Comparison of ENCODE assay signal across 9 cellular contexts in the genomic region with DNA sequence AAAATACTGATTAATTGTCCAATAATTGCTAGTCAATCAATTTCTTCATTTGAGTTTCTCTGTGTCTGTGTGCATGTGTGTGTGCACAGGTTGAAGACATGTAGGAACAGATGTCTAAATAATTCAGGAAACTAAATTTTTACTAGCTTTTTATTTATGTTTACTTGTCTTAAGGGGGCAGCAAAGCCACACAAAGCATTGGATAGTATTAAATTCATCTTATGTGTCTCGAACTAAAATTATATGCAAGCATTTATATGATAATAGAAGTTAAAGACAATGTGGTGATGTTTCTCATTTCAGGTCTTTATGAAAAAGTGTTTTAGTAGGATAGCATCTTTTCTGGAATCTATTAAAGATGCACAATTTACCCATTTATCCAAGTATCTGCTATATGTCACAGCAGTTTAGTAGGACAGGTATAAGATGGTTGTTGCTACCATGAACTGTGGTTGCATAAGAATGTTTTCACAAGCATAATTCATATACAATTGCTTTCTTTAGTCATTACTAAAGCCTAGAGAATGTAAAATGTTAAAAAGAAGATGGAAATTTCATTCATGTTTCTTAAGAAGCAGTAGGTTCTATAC.
A peak's percentile ranks its signal among the peaks of the same experiment; 100 is the strongest.
DNase-seq lines count a peak whose midpoint lies in the region; ATAC-seq and TF ChIP-seq lines count a peak whose summit lies in the region.
"Had no signal": no experiment of that assay in that cellular context is flagged by ENCODE, and none has a peak within 500 bp of the region (broad histone marks: within the 10 kb centered on the region; RNA-seq: fewer than 3 reads in every experiment).

No MANE protein-coding gene starts in this region.

- H3K4me3 ChIP-seq in GM23338 = no peak overlapping the region
- H3K4me3 ChIP-seq in RWPE2 (ENCODE audit: severe bottlenecking) = no peak overlapping the region

- no peaks in the 10 kb centered on the region for H3K79me2 ChIP-seq in GM23338 (replicated peaks; ENCODE audit: insufficient read depth)

- no peaks in the 10 kb centered on the region for H4K20me1 ChIP-seq in GM23338 (replicated peaks; ENCODE audit: insufficient read depth)

- no peaks in the 10 kb centered on the region for H3K9me3 ChIP-seq in RWPE2 (ENCODE audit: severe bottlenecking)

- no peak overlapping the region for H3K4me2 ChIP-seq in GM23338

- H3K4me1 Mint-ChIP-seq in GM23338 = peaks cover 13% of the 10 kb centered on the region
- H3K4me1 Mint-ChIP-seq: activated naive CD8-positive, alpha-beta T cell treated with anti-CD3 and anti-CD28 coated beads, Interleukin-2, amount 10 ng/mL, durations not matched to agents 7 days and 5 days had no signal

- no peaks in the 10 kb centered on the region for H3K9me3 Mint-ChIP-seq in GM23338
- H3K9me3 Mint-ChIP-seq: activated naive CD8-positive, alpha-beta T cell treated with anti-CD3 and anti-CD28 coated beads, Interleukin-2, amount 10 ng/mL, durations not matched to agents 7 days and 5 days had no signal

- ATAC-seq in GM23338 = no peak
- peak; percentile 44; the same call in 1 of the 3 replicates for ATAC-seq in RWPE2 (ENCODE audit: low read depth)
- ATAC-seq in HG02610 (IDR thresholded peaks at IDR 0.05; ENCODE audit: unreplicated experiment) = no peak

- H3K36me3 Mint-ChIP-seq in GM23338 (ENCODE audit: low read depth) = no peaks in the 10 kb centered on the region
- H3K36me3 Mint-ChIP-seq: activated naive CD8-positive, alpha-beta T cell treated with anti-CD3 and anti-CD28 coated beads, Interleukin-2, amount 10 ng/mL, durations not matched to agents 7 days and 5 days had no signal

- H3K9me2 ChIP-seq in GM23338 (ENCODE audit: insufficient read depth) = no peaks in the 10 kb centered on the region

- peaks cover 11% of the 10 kb centered on the region for H3K4me1 ChIP-seq in GM23338 (ENCODE audit: insufficient read depth)
- no peaks in the 10 kb centered on the region for H3K4me1 ChIP-seq in RWPE2 (ENCODE audit: insufficient read depth, poor library complexity, severe bottlenecking)

- peak; percentile 17 for DNase-seq in GM23338 (ENCODE audit: low spot score)
- no peak for DNase-seq in RWPE2 (ENCODE audit: low spot score)
- DNase-seq in fibroblast of the conjunctiva (ENCODE audit: low read depth) = peak; percentile 40
- no peak for DNase-seq in NCI-H2196 (lab: John Stamatoyannopoulos, UW; ENCODE audit: unreplicated experiment)
- DNase-seq in substantia nigra (lab: John Stamatoyannopoulos, UW) = no peak
- DNase-seq in NK-92 treated with Interleukin-12 subunit alpha and Interleukin-12 subunit beta, amount 100 ng/mL, for 24 hours (lab: John Stamatoyannopoulos, UW) = no peak
- DNase-seq: activated naive CD8-positive, alpha-beta T cell treated with anti-CD3 and anti-CD28 coated beads, Interleukin-2, amount 10 ng/mL, durations not matched to agents 7 days and 5 days had no signal

- H3K4me3 Mint-ChIP-seq in GM23338 = no peak overlapping the region
- H3K4me3 Mint-ChIP-seq: activated naive CD8-positive, alpha-beta T cell treated with anti-CD3 and anti-CD28 coated beads, Interleukin-2, amount 10 ng/mL, durations not matched to agents 7 days and 5 days had no signal

- H3K27ac Mint-ChIP-seq in GM23338 = no peak overlapping the region
- H3K27ac Mint-ChIP-seq: activated naive CD8-positive, alpha-beta T cell treated with anti-CD3 and anti-CD28 coated beads, Interleukin-2, amount 10 ng/mL, durations not matched to agents 7 days and 5 days had no signal

- H3K27ac ChIP-seq in 22Rv1 = no peak overlapping the region
- H3K27ac ChIP-seq in GM23338 (ENCODE audit: low read depth) = no peak overlapping the region
- no peak overlapping the region for H3K27ac ChIP-seq in RWPE2 (ENCODE audit: poor library complexity, severe bottlenecking)
- no peak overlapping the region for H3K27ac ChIP-seq in substantia nigra (ENCODE audit: low read depth, low read length, poor library complexity, severe bottlenecking)

- no peaks in the 10 kb centered on the region for H3F3A ChIP-seq in GM23338 (replicated peaks; ENCODE audit: low read depth)

- peak; percentile 67 for TF ChIP-seq CTCF in 22Rv1 (IDR thresholded peaks at IDR 0.05)
- peak in 1 of 2 experiments; percentile 64; a peak in 3 of 4 replicates for TF ChIP-seq CTCF in GM23338 (conservative IDR thresholded peaks at IDR 0.05; ENCODE audit: low read depth in 2 of 2)
- peak; percentile 67 for TF ChIP-seq CTCF in RWPE2 (IDR thresholded peaks at IDR 0.05; ENCODE audit: poor library complexity, severe bottlenecking)

- H3K27me3 ChIP-seq in GM23338 (ENCODE audit: insufficient read depth) (no peaks in the 10 kb centered on the region), RWPE2 (ENCODE audit: insufficient read depth, poor library complexity, severe bottlenecking) (peaks cover 3% of the 10 kb centered on the region)

- H2AFZ ChIP-seq in GM23338 = no peak overlapping the region

- no peaks in the 10 kb centered on the region for H3K27me3 Mint-ChIP-seq in GM23338 (ENCODE audit: insufficient read depth, low read depth, poor library complexity)
- H3K27me3 Mint-ChIP-seq: activated naive CD8-positive, alpha-beta T cell treated with anti-CD3 and anti-CD28 coated beads, Interleukin-2, amount 10 ng/mL, durations not matched to agents 7 days and 5 days had no signal

- H3K36me3 ChIP-seq in GM23338 (ENCODE audit: insufficient read depth) = no peaks in the 10 kb centered on the region
- no peaks in the 10 kb centered on the region for H3K36me3 ChIP-seq in RWPE2 (ENCODE audit: low read depth)

TF ChIP-seq in GM23338, 12 proteins besides CTCF, POLR2A, EP300 and RAD21 (continues in another document):
- TF ChIP-seq CREB1 (CRISPR knock-in tag; IDR thresholded peaks at IDR 0.05; ENCODE audit: low read depth) (no peak), JUNB (IDR thresholded peaks at IDR 0.05; ENCODE audit: unreplicated experiment) (no peak), NANOG (IDR thresholded peaks at IDR 0.05; ENCODE audit: borderline replicate concordance) (no peak), EZH2phosphoT487 (IDR thresholded peaks at IDR 0.05; ENCODE audit: unreplicated experiment) (no peak), ZNF331 (CRISPR knock-in tag; IDR thresholded peaks at IDR 0.05; ENCODE audit: low read depth) (no peak), EZH2 (IDR thresholded peaks at IDR 0.05; ENCODE audit: low read depth, unreplicated experiment) (no peak)
- TF ChIP-seq, protein P1, sequence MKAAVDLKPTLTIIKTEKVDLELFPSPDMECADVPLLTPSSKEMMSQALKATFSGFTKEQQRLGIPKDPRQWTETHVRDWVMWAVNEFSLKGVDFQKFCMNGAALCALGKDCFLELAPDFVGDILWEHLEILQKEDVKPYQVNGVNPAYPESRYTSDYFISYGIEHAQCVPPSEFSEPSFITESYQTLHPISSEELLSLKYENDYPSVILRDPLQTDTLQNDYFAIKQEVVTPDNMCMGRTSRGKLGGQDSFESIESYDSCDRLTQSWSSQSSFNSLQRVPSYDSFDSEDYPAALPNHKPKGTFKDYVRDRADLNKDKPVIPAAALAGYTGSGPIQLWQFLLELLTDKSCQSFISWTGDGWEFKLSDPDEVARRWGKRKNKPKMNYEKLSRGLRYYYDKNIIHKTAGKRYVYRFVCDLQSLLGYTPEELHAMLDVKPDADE (IDR thresholded peaks at IDR 0.05) = no peak

Comparison
In these comparisons a context has a peak if more than half of its experiments do, and no peak if none do; other contexts are left out.
1. DNase-seq: peak in GM23338 (single experiment) and fibroblast of the conjunctiva (single experiment); none in RWPE2 (single experiment), NCI-H2196 (single experiment), substantia nigra (0 of 49) and NK-92 treated with Interleukin-12 subunit alpha and Interleukin-12 subunit beta, amount 100 ng/mL, for 24 hours (single experiment).